In genomic region chr16:27756206-27756970, GRCh38 we compare ENCODE assay signal across 1 cellular context.
TF ChIP-seq lines count a peak whose summit lies in the region.

No MANE protein-coding gene starts in this region.

TF ChIP-seq in K562, 482 proteins besides CTCF, POLR2A, EP300 and RAD21 (continued from another document and continues in another):
- TF ChIP-seq HMG20A (CRISPR knock-in tag; conservative IDR thresholded peaks at IDR 0.05) = no peak
- TF ChIP-seq, protein P1, sequence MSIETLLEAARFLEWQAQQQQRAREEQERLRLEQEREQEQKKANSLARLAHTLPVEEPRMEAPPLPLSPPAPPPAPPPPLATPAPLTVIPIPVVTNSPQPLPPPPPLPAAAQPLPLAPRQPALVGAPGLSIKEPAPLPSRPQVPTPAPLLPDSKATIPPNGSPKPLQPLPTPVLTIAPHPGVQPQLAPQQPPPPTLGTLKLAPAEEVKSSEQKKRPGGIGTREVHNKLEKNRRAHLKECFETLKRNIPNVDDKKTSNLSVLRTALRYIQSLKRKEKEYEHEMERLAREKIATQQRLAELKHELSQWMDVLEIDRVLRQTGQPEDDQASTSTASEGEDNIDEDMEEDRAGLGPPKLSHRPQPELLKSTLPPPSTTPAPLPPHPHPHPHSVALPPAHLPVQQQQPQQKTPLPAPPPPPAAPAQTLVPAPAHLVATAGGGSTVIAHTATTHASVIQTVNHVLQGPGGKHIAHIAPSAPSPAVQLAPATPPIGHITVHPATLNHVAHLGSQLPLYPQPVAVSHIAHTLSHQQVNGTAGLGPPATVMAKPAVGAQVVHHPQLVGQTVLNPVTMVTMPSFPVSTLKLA (conservative IDR thresholded peaks at IDR 0.05) = no peak
- no peak for TF ChIP-seq RFX7 (CRISPR knock-in tag; IDR thresholded peaks at IDR 0.05)
- no peak for TF ChIP-seq ZNF347 (CRISPR knock-in tag; IDR thresholded peaks at IDR 0.05; ENCODE audit: low read depth)
- TF ChIP-seq, protein P2, sequence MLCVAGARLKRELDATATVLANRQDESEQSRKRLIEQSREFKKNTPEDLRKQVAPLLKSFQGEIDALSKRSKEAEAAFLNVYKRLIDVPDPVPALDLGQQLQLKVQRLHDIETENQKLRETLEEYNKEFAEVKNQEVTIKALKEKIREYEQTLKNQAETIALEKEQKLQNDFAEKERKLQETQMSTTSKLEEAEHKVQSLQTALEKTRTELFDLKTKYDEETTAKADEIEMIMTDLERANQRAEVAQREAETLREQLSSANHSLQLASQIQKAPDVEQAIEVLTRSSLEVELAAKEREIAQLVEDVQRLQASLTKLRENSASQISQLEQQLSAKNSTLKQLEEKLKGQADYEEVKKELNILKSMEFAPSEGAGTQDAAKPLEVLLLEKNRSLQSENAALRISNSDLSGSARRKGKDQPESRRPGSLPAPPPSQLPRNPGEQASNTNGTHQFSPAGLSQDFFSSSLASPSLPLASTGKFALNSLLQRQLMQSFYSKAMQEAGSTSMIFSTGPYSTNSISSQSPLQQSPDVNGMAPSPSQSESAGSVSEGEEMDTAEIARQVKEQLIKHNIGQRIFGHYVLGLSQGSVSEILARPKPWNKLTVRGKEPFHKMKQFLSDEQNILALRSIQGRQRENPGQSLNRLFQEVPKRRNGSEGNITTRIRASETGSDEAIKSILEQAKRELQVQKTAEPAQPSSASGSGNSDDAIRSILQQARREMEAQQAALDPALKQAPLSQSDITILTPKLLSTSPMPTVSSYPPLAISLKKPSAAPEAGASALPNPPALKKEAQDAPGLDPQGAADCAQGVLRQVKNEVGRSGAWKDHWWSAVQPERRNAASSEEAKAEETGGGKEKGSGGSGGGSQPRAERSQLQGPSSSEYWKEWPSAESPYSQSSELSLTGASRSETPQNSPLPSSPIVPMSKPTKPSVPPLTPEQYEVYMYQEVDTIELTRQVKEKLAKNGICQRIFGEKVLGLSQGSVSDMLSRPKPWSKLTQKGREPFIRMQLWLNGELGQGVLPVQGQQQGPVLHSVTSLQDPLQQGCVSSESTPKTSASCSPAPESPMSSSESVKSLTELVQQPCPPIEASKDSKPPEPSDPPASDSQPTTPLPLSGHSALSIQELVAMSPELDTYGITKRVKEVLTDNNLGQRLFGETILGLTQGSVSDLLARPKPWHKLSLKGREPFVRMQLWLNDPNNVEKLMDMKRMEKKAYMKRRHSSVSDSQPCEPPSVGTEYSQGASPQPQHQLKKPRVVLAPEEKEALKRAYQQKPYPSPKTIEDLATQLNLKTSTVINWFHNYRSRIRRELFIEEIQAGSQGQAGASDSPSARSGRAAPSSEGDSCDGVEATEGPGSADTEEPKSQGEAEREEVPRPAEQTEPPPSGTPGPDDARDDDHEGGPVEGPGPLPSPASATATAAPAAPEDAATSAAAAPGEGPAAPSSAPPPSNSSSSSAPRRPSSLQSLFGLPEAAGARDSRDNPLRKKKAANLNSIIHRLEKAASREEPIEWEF (CRISPR knock-in tag; IDR thresholded peaks at IDR 0.05) = no peak
- no peak for TF ChIP-seq PREB (CRISPR knock-in tag; IDR thresholded peaks at IDR 0.05)
- no peak for TF ChIP-seq ILF3 (IDR thresholded peaks at IDR 0.05; ENCODE audit: borderline replicate concordance)
- TF ChIP-seq PURB (CRISPR knock-in tag; IDR thresholded peaks at IDR 0.05; ENCODE audit: low read depth) = no peak
- TF ChIP-seq, protein P3, sequence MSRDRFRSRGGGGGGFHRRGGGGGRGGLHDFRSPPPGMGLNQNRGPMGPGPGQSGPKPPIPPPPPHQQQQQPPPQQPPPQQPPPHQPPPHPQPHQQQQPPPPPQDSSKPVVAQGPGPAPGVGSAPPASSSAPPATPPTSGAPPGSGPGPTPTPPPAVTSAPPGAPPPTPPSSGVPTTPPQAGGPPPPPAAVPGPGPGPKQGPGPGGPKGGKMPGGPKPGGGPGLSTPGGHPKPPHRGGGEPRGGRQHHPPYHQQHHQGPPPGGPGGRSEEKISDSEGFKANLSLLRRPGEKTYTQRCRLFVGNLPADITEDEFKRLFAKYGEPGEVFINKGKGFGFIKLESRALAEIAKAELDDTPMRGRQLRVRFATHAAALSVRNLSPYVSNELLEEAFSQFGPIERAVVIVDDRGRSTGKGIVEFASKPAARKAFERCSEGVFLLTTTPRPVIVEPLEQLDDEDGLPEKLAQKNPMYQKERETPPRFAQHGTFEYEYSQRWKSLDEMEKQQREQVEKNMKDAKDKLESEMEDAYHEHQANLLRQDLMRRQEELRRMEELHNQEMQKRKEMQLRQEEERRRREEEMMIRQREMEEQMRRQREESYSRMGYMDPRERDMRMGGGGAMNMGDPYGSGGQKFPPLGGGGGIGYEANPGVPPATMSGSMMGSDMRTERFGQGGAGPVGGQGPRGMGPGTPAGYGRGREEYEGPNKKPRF (IDR thresholded peaks at IDR 0.05; ENCODE audit: low read depth, low read length) = no peak
- TF ChIP-seq ZBTB8A (IDR thresholded peaks at IDR 0.05; ENCODE audit: partially characterized antibody) = no peak
- no peak for TF ChIP-seq BCL6 (CRISPR knock-in tag; IDR thresholded peaks at IDR 0.05)
- no peak for TF ChIP-seq BMI1 (IDR thresholded peaks at IDR 0.05; ENCODE audit: low read length)
- TF ChIP-seq CCNT2 (IDR thresholded peaks at IDR 0.05; ENCODE audit: borderline replicate concordance, extremely low read depth, insufficient read length, low read depth, low read length) = no peak
- TF ChIP-seq, protein P4, sequence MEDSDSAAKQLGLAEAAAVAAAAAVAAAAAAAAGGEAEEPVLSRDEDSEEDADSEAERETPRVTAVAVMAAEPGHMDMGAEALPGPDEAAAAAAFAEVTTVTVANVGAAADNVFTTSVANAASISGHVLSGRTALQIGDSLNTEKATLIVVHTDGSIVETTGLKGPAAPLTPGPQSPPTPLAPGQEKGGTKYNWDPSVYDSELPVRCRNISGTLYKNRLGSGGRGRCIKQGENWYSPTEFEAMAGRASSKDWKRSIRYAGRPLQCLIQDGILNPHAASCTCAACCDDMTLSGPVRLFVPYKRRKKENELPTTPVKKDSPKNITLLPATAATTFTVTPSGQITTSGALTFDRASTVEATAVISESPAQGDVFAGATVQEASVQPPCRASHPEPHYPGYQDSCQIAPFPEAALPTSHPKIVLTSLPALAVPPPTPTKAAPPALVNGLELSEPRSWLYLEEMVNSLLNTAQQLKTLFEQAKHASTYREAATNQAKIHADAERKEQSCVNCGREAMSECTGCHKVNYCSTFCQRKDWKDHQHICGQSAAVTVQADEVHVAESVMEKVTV (CRISPR knock-in tag; IDR thresholded peaks at IDR 0.05) = no peak
- TF ChIP-seq MAFF (IDR thresholded peaks at IDR 0.05; ENCODE audit: low read length) = peak; percentile 53; the same call in 1 of the 2 replicates
- TF ChIP-seq KDM1A (IDR thresholded peaks at IDR 0.05) = peak in 1 of 2 experiments; percentile 70; a peak in 2 of 4 replicates
- TF ChIP-seq PTBP1 (IDR thresholded peaks at IDR 0.05; ENCODE audit: low read depth, low read length) = no peak
- no peak for TF ChIP-seq FOS (IDR thresholded peaks at IDR 0.05; ENCODE audit: extremely low read depth, insufficient read length)
- peak; percentile 44 for TF ChIP-seq MAFG (tag; conservative IDR thresholded peaks at IDR 0.05)
- TF ChIP-seq BRF1 (IDR thresholded peaks at IDR 0.05; ENCODE audit: borderline replicate concordance, extremely low read depth, insufficient read length) = no peak
- TF ChIP-seq SOX6 (IDR thresholded peaks at IDR 0.05) = peak; percentile 56
- no peak for TF ChIP-seq CBX5 (IDR thresholded peaks at IDR 0.05; ENCODE audit: borderline replicate concordance, low read depth)
- no peak for TF ChIP-seq YY1 (IDR thresholded peaks at IDR 0.05; ENCODE audit: borderline replicate concordance in 1 of 3, control insufficient read depth in 1 of 3, extremely low read depth in 1 of 3, insufficient read depth in 3 of 3, insufficient read length in 1 of 3, insufficient replicate concordance in 2 of 3, low read depth in 1 of 3, low read length in 2 of 3)
- TF ChIP-seq, protein P5, sequence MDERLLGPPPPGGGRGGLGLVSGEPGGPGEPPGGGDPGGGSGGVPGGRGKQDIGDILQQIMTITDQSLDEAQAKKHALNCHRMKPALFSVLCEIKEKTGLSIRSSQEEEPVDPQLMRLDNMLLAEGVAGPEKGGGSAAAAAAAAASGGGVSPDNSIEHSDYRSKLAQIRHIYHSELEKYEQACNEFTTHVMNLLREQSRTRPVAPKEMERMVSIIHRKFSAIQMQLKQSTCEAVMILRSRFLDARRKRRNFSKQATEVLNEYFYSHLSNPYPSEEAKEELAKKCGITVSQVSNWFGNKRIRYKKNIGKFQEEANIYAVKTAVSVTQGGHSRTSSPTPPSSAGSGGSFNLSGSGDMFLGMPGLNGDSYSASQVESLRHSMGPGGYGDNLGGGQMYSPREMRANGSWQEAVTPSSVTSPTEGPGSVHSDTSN (CRISPR knock-in tag; IDR thresholded peaks at IDR 0.05; ENCODE audit: low read depth) = no peak
- TF ChIP-seq, protein P5 (tag; conservative IDR thresholded peaks at IDR 0.05; ENCODE audit: low read depth) = no peak
- TF ChIP-seq JUN (IDR thresholded peaks at IDR 0.05; ENCODE audit: borderline replicate concordance, low read depth, low read length) = no peak
- no peak for TF ChIP-seq JUN (CRISPR knock-in tag; IDR thresholded peaks at IDR 0.05; ENCODE audit: borderline replicate concordance)
- no peak for TF ChIP-seq HDGF (IDR thresholded peaks at IDR 0.05)
- TF ChIP-seq ETS2 (tag; IDR thresholded peaks at IDR 0.05; ENCODE audit: borderline replicate concordance, poor library complexity, severe bottlenecking) = no peak
- TF ChIP-seq ZNF174 (CRISPR knock-in tag; IDR thresholded peaks at IDR 0.05) = no peak
- TF ChIP-seq RBM22 (IDR thresholded peaks at IDR 0.05; ENCODE audit: low read depth, low read length, poor library complexity, severe bottlenecking) = no peak
- no peak for TF ChIP-seq SAFB (IDR thresholded peaks at IDR 0.05; ENCODE audit: borderline replicate concordance, low read depth, low read length)
- TF ChIP-seq RCOR1 (IDR thresholded peaks at IDR 0.05; ENCODE audit: borderline replicate concordance in 1 of 2, low read depth in 2 of 2, low read length in 2 of 2) = 0 out of 4 replicates have a peak, but pooled peaks of 1 of the 2 experiments have one; percentile 22
- TF ChIP-seq, protein P6, sequence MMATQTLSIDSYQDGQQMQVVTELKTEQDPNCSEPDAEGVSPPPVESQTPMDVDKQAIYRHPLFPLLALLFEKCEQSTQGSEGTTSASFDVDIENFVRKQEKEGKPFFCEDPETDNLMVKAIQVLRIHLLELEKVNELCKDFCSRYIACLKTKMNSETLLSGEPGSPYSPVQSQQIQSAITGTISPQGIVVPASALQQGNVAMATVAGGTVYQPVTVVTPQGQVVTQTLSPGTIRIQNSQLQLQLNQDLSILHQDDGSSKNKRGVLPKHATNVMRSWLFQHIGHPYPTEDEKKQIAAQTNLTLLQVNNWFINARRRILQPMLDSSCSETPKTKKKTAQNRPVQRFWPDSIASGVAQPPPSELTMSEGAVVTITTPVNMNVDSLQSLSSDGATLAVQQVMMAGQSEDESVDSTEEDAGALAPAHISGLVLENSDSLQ (IDR thresholded peaks at IDR 0.05) = peak; percentile 11; the same call in 1 of the 2 replicates
- TF ChIP-seq, protein P7, sequence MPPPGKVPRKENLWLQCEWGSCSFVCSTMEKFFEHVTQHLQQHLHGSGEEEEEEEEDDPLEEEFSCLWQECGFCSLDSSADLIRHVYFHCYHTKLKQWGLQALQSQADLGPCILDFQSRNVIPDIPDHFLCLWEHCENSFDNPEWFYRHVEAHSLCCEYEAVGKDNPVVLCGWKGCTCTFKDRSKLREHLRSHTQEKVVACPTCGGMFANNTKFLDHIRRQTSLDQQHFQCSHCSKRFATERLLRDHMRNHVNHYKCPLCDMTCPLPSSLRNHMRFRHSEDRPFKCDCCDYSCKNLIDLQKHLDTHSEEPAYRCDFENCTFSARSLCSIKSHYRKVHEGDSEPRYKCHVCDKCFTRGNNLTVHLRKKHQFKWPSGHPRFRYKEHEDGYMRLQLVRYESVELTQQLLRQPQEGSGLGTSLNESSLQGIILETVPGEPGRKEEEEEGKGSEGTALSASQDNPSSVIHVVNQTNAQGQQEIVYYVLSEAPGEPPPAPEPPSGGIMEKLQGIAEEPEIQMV (tag; conservative IDR thresholded peaks at IDR 0.05; ENCODE audit: low read depth) = no peak
- TF ChIP-seq, protein P8, sequence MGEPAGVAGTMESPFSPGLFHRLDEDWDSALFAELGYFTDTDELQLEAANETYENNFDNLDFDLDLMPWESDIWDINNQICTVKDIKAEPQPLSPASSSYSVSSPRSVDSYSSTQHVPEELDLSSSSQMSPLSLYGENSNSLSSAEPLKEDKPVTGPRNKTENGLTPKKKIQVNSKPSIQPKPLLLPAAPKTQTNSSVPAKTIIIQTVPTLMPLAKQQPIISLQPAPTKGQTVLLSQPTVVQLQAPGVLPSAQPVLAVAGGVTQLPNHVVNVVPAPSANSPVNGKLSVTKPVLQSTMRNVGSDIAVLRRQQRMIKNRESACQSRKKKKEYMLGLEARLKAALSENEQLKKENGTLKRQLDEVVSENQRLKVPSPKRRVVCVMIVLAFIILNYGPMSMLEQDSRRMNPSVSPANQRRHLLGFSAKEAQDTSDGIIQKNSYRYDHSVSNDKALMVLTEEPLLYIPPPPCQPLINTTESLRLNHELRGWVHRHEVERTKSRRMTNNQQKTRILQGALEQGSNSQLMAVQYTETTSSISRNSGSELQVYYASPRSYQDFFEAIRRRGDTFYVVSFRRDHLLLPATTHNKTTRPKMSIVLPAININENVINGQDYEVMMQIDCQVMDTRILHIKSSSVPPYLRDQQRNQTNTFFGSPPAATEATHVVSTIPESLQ (CRISPR knock-in tag; IDR thresholded peaks at IDR 0.05) = no peak
- no peak for TF ChIP-seq ZNF197 (CRISPR knock-in tag; IDR thresholded peaks at IDR 0.05; ENCODE audit: low read depth)
- TF ChIP-seq TBL1XR1 (IDR thresholded peaks at IDR 0.05; ENCODE audit: low read length in 2 of 2) = no peak
- TF ChIP-seq, protein P9, sequence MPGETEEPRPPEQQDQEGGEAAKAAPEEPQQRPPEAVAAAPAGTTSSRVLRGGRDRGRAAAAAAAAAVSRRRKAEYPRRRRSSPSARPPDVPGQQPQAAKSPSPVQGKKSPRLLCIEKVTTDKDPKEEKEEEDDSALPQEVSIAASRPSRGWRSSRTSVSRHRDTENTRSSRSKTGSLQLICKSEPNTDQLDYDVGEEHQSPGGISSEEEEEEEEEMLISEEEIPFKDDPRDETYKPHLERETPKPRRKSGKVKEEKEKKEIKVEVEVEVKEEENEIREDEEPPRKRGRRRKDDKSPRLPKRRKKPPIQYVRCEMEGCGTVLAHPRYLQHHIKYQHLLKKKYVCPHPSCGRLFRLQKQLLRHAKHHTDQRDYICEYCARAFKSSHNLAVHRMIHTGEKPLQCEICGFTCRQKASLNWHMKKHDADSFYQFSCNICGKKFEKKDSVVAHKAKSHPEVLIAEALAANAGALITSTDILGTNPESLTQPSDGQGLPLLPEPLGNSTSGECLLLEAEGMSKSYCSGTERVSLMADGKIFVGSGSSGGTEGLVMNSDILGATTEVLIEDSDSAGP (CRISPR knock-in tag; IDR thresholded peaks at IDR 0.05) = no peak
- no peak for TF ChIP-seq CBX1 (IDR thresholded peaks at IDR 0.05; ENCODE audit: low read depth)
